In genomic region chr7:140229591-140230516, GRCh38 we compare ENCODE assay signal across 8 cellular contexts. TPM values are rescaled to one million over a fixed set of nuclear protein-coding genes. Genes with fewer than 3 reads are reported as not detected.
DNase-seq lines count a peak whose midpoint lies in the region; ATAC-seq and TF ChIP-seq lines count a peak whose summit lies in the region.

No MANE protein-coding gene starts in this region.

- ATAC-seq in Right ventricle myocardium superior (ENCODE audit: poor library complexity) (no peak), HG02798 (IDR thresholded peaks at IDR 0.05; ENCODE audit: poor library complexity, unreplicated experiment) (no peak)

- no peaks in the 10 kb centered on the region for H3K36me3 ChIP-seq in sigmoid colon

- no peak for TF ChIP-seq CTCF in sigmoid colon (IDR thresholded peaks at IDR 0.05)

- no peak for TF ChIP-seq EP300 in sigmoid colon (IDR thresholded peaks at IDR 0.05)

- intact Hi-C loops in Right ventricle myocardium superior (cut with DNase I) (no loop called here), sigmoid colon (cut with DNase I) (loop anchor here (2.0 kb wide), 2 partner anchors 55 to 85 kb away; no protein-coding TSS in a partner anchor)

- DNase-seq in DMS153 (lab: John Stamatoyannopoulos, UW), result peak; percentile 72
- DNase-seq in Jurkat, Clone E6-1 (ENCODE audit: low read depth, low spot score), result peak; percentile 68
- DNase-seq in activated T-cell treated with anti-CD3 and anti-CD28 coated beads, Interleukin-2, amount 50 U/mL, for 48 hours, result peak; percentile 78 to 80
- DNase-seq in Right ventricle myocardium superior, result peak; percentile 53
- DNase-seq in sigmoid colon, result no peak
- no peak for DNase-seq in UCSD-AML1 (lab: John Stamatoyannopoulos, UW; ENCODE audit: unreplicated experiment)
- no peak for DNase-seq in kidney glomerular epithelial cell (lab: John Stamatoyannopoulos, UW)

- peak overlapping the region; percentile 45 for H3K4me3 ChIP-seq in Jurkat, Clone E6-1 (ENCODE audit: low read length)
- H3K4me3 ChIP-seq in sigmoid colon, result peak overlapping the region in 3 of 4 donors; percentile 42 to 60 (median 58)

- H3K4me1 ChIP-seq in sigmoid colon, result peaks cover 0 to 24% (median 19%) of the 10 kb centered on the region in 4 donors

- WGBS in sigmoid colon, 2 donors, result 2 to 5% methylated on average over 44 of the region's 44 CpGs

- H3K27ac ChIP-seq in sigmoid colon, result peak overlapping the region in 3 of 4 donors; percentile 4 to 56 (median 45)

- TF ChIP-seq POLR2A in sigmoid colon (IDR thresholded peaks at IDR 0.05), result no peak

- peaks cover 0 to 23% (median 0%) of the 10 kb centered on the region in 3 donors for H3K27me3 ChIP-seq in sigmoid colon

- H3K9me3 ChIP-seq in sigmoid colon, result no peaks in the 10 kb centered on the region

RNA-seq across cellular contexts. Expression of gene KDM7A, which starts 53.1 kb away (rescaled TPM):
- 4.7 TPM for polyA plus RNA-seq in Jurkat, Clone E6-1 (2012; ENCODE audit: insufficient read depth, insufficient read length)
- total RNA-seq in Right ventricle myocardium superior (11.9 TPM), sigmoid colon (10 to 100 TPM; 17.0 to 31.6 (median 26.4) TPM)
- 10 to 100 TPM in 1 of 3 donors, 1 to 10 TPM in 2; 8.4 to 10.4 (median 9.6) TPM for polyA plus RNA-seq in sigmoid colon

Comparison
In these comparisons a context has a peak if more than half of its experiments do, and no peak if none do; other contexts are left out.
1. DNase-seq: peak in DMS153 (single experiment), Jurkat, Clone E6-1 (single experiment), activated T-cell treated with anti-CD3 and anti-CD28 coated beads, Interleukin-2, amount 50 U/mL, for 48 hours (2 of 2) and Right ventricle myocardium superior (single experiment); none in sigmoid colon (single experiment), UCSD-AML1 (single experiment) and kidney glomerular epithelial cell (single experiment).